In the genomic region with DNA sequence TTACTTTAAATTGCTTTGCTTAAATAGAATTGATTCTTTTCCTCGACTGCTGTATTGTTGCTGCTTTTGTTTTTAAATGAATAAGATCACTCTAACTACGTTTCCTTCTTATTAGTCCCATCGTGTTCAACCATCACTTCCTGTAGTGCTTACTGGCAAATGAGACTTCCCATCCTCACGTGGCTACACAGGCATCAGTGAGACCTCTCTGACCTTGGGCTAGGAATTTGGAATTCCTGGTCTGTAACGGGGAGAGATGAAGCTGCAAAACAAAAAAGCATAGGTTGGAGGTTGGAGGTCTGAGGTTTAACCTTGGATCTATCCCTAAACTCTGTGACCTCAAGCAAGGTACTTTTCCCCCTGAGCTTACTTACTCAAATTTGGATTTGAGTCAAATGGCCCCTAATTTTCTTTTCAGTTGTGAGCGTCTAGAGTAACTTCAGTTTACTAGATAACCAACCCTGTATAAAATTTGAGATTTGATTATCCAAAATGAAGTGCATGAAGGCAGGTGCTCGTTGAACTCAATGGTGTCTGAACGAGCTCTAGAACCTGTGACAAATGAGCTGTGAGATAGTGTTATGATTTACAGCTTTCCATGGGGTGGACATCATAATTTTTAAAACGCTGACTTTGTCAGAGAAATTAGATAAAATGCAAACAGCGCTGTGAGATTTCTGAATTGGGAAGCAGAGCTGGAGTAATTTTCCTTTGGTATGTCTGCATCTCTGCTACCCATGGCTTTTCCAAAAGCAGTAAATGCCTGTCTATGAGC, we compare ENCODE assay signal across 16 cellular contexts.
A peak's percentile ranks its signal among the peaks of the same experiment; 100 is the strongest.
DNase-seq lines count a peak whose midpoint lies in the region; ATAC-seq and TF ChIP-seq lines count a peak whose summit lies in the region.
"Had no signal": no experiment of that assay in that cellular context is flagged by ENCODE, and none has a peak within 500 bp of the region (broad histone marks: within the 10 kb centered on the region; RNA-seq: fewer than 3 reads in every experiment).

No MANE protein-coding gene starts in this region.

- H3K27ac ChIP-seq in left ventricle myocardium inferior (replicated peaks): peak overlapping the region; percentile 81
- H3K27ac ChIP-seq in sigmoid colon: peak overlapping the region in 3 of 4 donors; percentile 5 to 57 (median 30)

- H3K27me3 ChIP-seq in left ventricle myocardium inferior (ENCODE audit: low read depth) (no peaks in the 10 kb centered on the region), sigmoid colon (no peaks in the 10 kb centered on the region)

- no peak for TF ChIP-seq POLR2A in sigmoid colon (IDR thresholded peaks at IDR 0.05)

- H3K36me3 ChIP-seq in left ventricle myocardium inferior (no peaks in the 10 kb centered on the region), sigmoid colon (peaks cover 0 to 6% (median 4%) of the 10 kb centered on the region in 4 donors)

- peaks cover 3 to 6% (median 5%) of the 10 kb centered on the region in 3 donors for H3K27me3 Mint-ChIP-seq in CD14-positive monocyte (ENCODE audit: low read depth in 3 of 3)

- no peak overlapping the region for H3K4me3 Mint-ChIP-seq in CD14-positive monocyte
- H3K4me3 Mint-ChIP-seq: GM23338 had no signal

- DNase-seq in DMS79 treated with DMSO at 0.1 percent for 48 hours (lab: John Stamatoyannopoulos, UW) (peak; percentile 29), DMS79 (lab: John Stamatoyannopoulos, UW) (no peak), cardiac septum (ENCODE audit: low spot score) (peak; percentile 24), Right ventricle myocardium inferior (ENCODE audit: missing footprints) (no peak), left ventricle myocardium inferior (no peak), sigmoid colon (no peak), CD14-positive monocyte (ENCODE audit: low spot score) (no peak)
- DNase-seq: Caco-2, GF-D8, KG1, NCI-H446, NCI-H748 treated with DMSO at 0.1 percent for 48 hours, SHP77 had no signal

- H3K36me3 Mint-ChIP-seq in CD14-positive monocyte: no peaks in the 10 kb centered on the region

- no peak overlapping the region for H3K27ac Mint-ChIP-seq in CD14-positive monocyte
- H3K27ac Mint-ChIP-seq: GM23338 had no signal

- TF ChIP-seq EP300 in sigmoid colon (IDR thresholded peaks at IDR 0.05): no peak

- H3K4me1 ChIP-seq in left ventricle myocardium inferior: peaks cover 48% of the 10 kb centered on the region
- H3K4me1 ChIP-seq in sigmoid colon: peaks cover 0 to 53% (median 50%) of the 10 kb centered on the region in 4 donors

- H3K9me3 Mint-ChIP-seq in CD14-positive monocyte: peaks cover 0 to 4% (median 0%) of the 10 kb centered on the region in 7 donors
- H3K9me3 Mint-ChIP-seq: GM23338 had no signal

- intact Hi-C loops in cardiac septum (cut with DNase I): no loop called here
- intact Hi-C loops in Right ventricle myocardium inferior (cut with DNase I): loop anchor here (2.0 kb wide), 1 partner anchor 36 kb away; no protein-coding TSS in a partner anchor
- intact Hi-C loops in left ventricle myocardium inferior (cut with micrococcal nuclease): no loop called here
- intact Hi-C loops in sigmoid colon (cut with DNase I): no loop called here
- intact Hi-C loops in CD14-positive monocyte (cut with micrococcal nuclease): loop anchor here in 1 of 2 donors (10.0 kb wide), 1 partner anchor 64 kb away; no protein-coding TSS in a partner anchor

- no peak for TF ChIP-seq CTCF in left ventricle myocardium inferior (IDR thresholded peaks at IDR 0.05; ENCODE audit: borderline replicate concordance)
- TF ChIP-seq CTCF in sigmoid colon (IDR thresholded peaks at IDR 0.05): no peak
- TF ChIP-seq CTCF in CD14-positive monocyte (IDR thresholded peaks at IDR 0.05): no peak

- no peak overlapping the region for H3K4me3 ChIP-seq in left ventricle myocardium inferior
- H3K4me3 ChIP-seq in sigmoid colon: no peak overlapping the region
- H3K4me3 ChIP-seq: GM23338 had no signal

- 59 to 76% methylated on average over 10 of the region's 10 CpGs for WGBS in sigmoid colon, 2 donors

- H3K4me1 Mint-ChIP-seq in CD14-positive monocyte: no peaks in the 10 kb centered on the region

- H3K9me3 ChIP-seq in left ventricle myocardium inferior (replicated peaks): no peaks in the 10 kb centered on the region
- H3K9me3 ChIP-seq in sigmoid colon: no peaks in the 10 kb centered on the region
- H3K9me3 ChIP-seq: Caco-2 had no signal

- ATAC-seq in Right ventricle myocardium inferior (no peak), GM18511 (IDR thresholded peaks at IDR 0.05; ENCODE audit: unreplicated experiment) (no peak)
- ATAC-seq: GM23338, Panc1 had no signal

Comparison
In these comparisons a context has a peak if more than half of its experiments do, and no peak if none do; other contexts are left out.
1. DNase-seq: peak in DMS79 treated with DMSO at 0.1 percent for 48 hours (single experiment) and cardiac septum (single experiment); none in DMS79 (single experiment), Right ventricle myocardium inferior (single experiment), left ventricle myocardium inferior (single experiment), sigmoid colon (single experiment) and CD14-positive monocyte (single experiment).